In genomic region chr1:119827010-119827409, GRCh38 we compare ENCODE assay signal across 13 cellular contexts. TPM values are rescaled to one million over a fixed set of nuclear protein-coding genes. Genes with fewer than 3 reads are reported as not detected.
DNase-seq lines count a peak whose midpoint lies in the region; ATAC-seq, FAIRE-seq and TF ChIP-seq lines count a peak whose summit lies in the region.
"Had no signal": no experiment of that assay in that cellular context is flagged by ENCODE, and none has a peak within 500 bp of the region (broad histone marks: within the 10 kb centered on the region; RNA-seq: fewer than 3 reads in every experiment).

No MANE protein-coding gene starts in this region.

- H3K4me3 Mint-ChIP-seq in WTC11: no peak overlapping the region

- H3K4me2 ChIP-seq in DND-41 (ENCODE audit: insufficient read depth, low read length): no peak overlapping the region
- H3K4me2 ChIP-seq in HCT116 (ENCODE audit: low read length): no peak overlapping the region

- H3K79me2 ChIP-seq in DND-41 (ENCODE audit: insufficient read depth, low read length) (no peaks in the 10 kb centered on the region), HCT116 (ENCODE audit: insufficient read depth, low read length) (no peaks in the 10 kb centered on the region)

- H3K9me3 ChIP-seq in DND-41 (ENCODE audit: insufficient read depth, low read length, severe bottlenecking) (no peaks in the 10 kb centered on the region), HCT116 (ENCODE audit: control insufficient read depth in 1 of 2, insufficient read depth in 1 of 2, low read depth in 1 of 2, low read length in 2 of 2) (no peaks in the 10 kb centered on the region), lower lobe of right lung (no peaks in the 10 kb centered on the region)

- H3K4me1 Mint-ChIP-seq in WTC11: no peaks in the 10 kb centered on the region

- H3K9ac ChIP-seq in DND-41 (ENCODE audit: low read depth, low read length) (no peak overlapping the region), HCT116 (ENCODE audit: low read length) (no peak overlapping the region)

- H3K27me3 ChIP-seq in DND-41 (ENCODE audit: insufficient read depth, low read length, poor library complexity) (no peaks in the 10 kb centered on the region), HCT116 (ENCODE audit: insufficient read depth, low read length) (no peaks in the 10 kb centered on the region), lower lobe of right lung (ENCODE audit: low read depth) (peaks cover 4% of the 10 kb centered on the region)

- H3K27ac ChIP-seq in DND-41 (ENCODE audit: low read length) (no peak overlapping the region), HCT116 (ENCODE audit: low read depth, low read length) (no peak overlapping the region), lower lobe of right lung (no peak overlapping the region)

- no peaks in the 10 kb centered on the region; the same call in 1 of the 2 replicates for H3K9me2 ChIP-seq in HCT116 (ENCODE audit: insufficient read depth)

- H3K27ac Mint-ChIP-seq in WTC11: no peak overlapping the region

- no peaks in the 10 kb centered on the region for H3K36me3 ChIP-seq in DND-41 (ENCODE audit: insufficient read depth, low read length)
- no peaks in the 10 kb centered on the region for H3K36me3 ChIP-seq in HCT116 (ENCODE audit: control insufficient read depth in 1 of 2, insufficient read depth in 2 of 2, low read length in 2 of 2)
- no peaks in the 10 kb centered on the region for H3K36me3 ChIP-seq in lower lobe of right lung

- no peak for TF ChIP-seq RAD21 in HCT116 (IDR thresholded peaks at IDR 0.05; ENCODE audit: low read depth)

- no peaks in the 10 kb centered on the region for H3K36me3 Mint-ChIP-seq in WTC11

- RAD21 ChIA-PET in HCT116 (lab: Charles Lee; ENCODE audit: low non-redundant PET in 1 of 2, low total read pairs in 2 of 2, uncharacterized antibody in 2 of 2, unreplicated experiment in 2 of 2): no interaction called here

- intact Hi-C loops in HCT116 (cut with micrococcal nuclease): no loop called here
- intact Hi-C loops in lower lobe of right lung (cut with DNase I): no loop called here

- peaks cover 2% of the 10 kb centered on the region; the same call in 1 of the 2 replicates for H3K27me3 Mint-ChIP-seq in WTC11 (ENCODE audit: low read depth)

- H3K4me3 ChIP-seq in DND-41 (ENCODE audit: low read depth in 1 of 2, low read length in 2 of 2): no peak overlapping the region
- H3K4me3 ChIP-seq in HCT116 (replicated peaks in 1 of 2; ENCODE audit: low read depth in 1 of 2, low read length in 2 of 2): no peak overlapping the region
- H3K4me3 ChIP-seq in lower lobe of right lung: no peak overlapping the region

- no TSS peak for BruUV-seq in HCT116 (replicated peaks; lab: Mats Ljungman, UMichigan)

- peak; percentile 35; the same call in 1 of the 3 replicates for ATAC-seq in DND-41 (ENCODE audit: insufficient read depth, low read depth)
- peak; percentile 86 for ATAC-seq in HCT116
- peak; percentile 81 for ATAC-seq in WTC11
- ATAC-seq in lower lobe of right lung: no peak
- ATAC-seq in GM19397 (IDR thresholded peaks at IDR 0.05; ENCODE audit: unreplicated experiment): no peak
- no peak for ATAC-seq in HG03469 (IDR thresholded peaks at IDR 0.05; ENCODE audit: unreplicated experiment)

- H3K4me1 ChIP-seq in DND-41 (ENCODE audit: insufficient read depth, low read length) (no peaks in the 10 kb centered on the region), HCT116 (ENCODE audit: control insufficient read depth in 1 of 2, insufficient read depth in 2 of 2, low read length in 2 of 2) (no peaks in the 10 kb centered on the region), lower lobe of right lung (no peaks in the 10 kb centered on the region)

- H2AFZ ChIP-seq in DND-41 (ENCODE audit: low read depth, low read length) (no peak overlapping the region), HCT116 (ENCODE audit: low read depth, low read length, poor library complexity, severe bottlenecking) (no peak overlapping the region)

- no peak for TF ChIP-seq POLR2A in HCT116 (IDR thresholded peaks at IDR 0.05; ENCODE audit: borderline replicate concordance, extremely low read depth, insufficient read depth, insufficient read length)

- POLR2A ChIA-PET in HCT116 (lab: Charles Lee) (no interaction called here), WTC11 (lab: Charles Lee) (no interaction called here)

- peaks cover 7% of the 10 kb centered on the region; the same call in 1 of the 2 replicates for H3K9me3 Mint-ChIP-seq in WTC11

- CTCF ChIA-PET in HCT116 (lab: Charles Lee): interaction anchor here (0.9 to 1.8 kb wide), 2 partner anchors 11 to 18 kb away, joined by 4 to 5 read pairs; no protein-coding TSS in a partner anchor
- CTCF ChIA-PET in WTC11 (lab: Charles Lee): interaction anchor here (0.7 to 2.3 kb wide), 10 partner anchors 9 to 84 kb away, joined by 3 to 9 read pairs (median 4); partner anchors contain the start of gene ADAM30

- TF ChIP-seq CTCF in DND-41 (IDR thresholded peaks at IDR 0.05; ENCODE audit: borderline replicate concordance, extremely low read depth, low read length, poor library complexity, severe bottlenecking) (peak; percentile 54), HCT116 (IDR thresholded peaks at IDR 0.05 in 2 of 3, conservative IDR thresholded peaks at IDR 0.05 in 1 of 3; ENCODE audit: borderline replicate concordance in 1 of 3, insufficient read depth in 1 of 3, low read depth in 2 of 3, low read length in 2 of 3) (peak in 2 of 3 experiments; percentile 62 to 69; a peak in 4 of 6 replicates), WTC11 (IDR thresholded peaks at IDR 0.05) (peak; percentile 36; the same call in 1 of the 2 replicates), lower lobe of right lung (IDR thresholded peaks at IDR 0.05) (peak; percentile 30)

- no peaks in the 10 kb centered on the region for H4K20me1 ChIP-seq in DND-41 (ENCODE audit: insufficient read depth, low read length)
- no peaks in the 10 kb centered on the region for H4K20me1 ChIP-seq in HCT116 (ENCODE audit: insufficient read depth)

- no peak for DNase-seq in DND-41
- no peak for DNase-seq in HCT116 (ENCODE audit: low read depth, low spot score)
- no peak for DNase-seq in WTC11 (ENCODE audit: low spot score)
- DNase-seq in lower lobe of right lung: no peak
- DNase-seq in frontal cortex (ENCODE audit: low spot score in 2 of 2): no peak
- no peak for DNase-seq in activated CD8-positive, alpha-beta memory T cell treated with anti-CD3 and anti-CD28 coated beads, Interleukin-2, amount 50 U/mL, for 4 hours
- DNase-seq: activated CD8-positive, alpha-beta memory T cell treated with anti-CD3 and anti-CD28 coated beads for 24 hours; central memory CD4-positive, alpha-beta T cell; GOT3; stimulated activated CD8-positive, alpha-beta memory T cell treated with anti-CD3 and anti-CD28 coated beads, Interleukin-4, amount 100 ng/mL, for 48 hours had no signal

- no peak for FAIRE-seq in frontal cortex (lab: Jason Lieb, UNC)
- FAIRE-seq: RCC 7860 had no signal

TF ChIP-seq in HCT116, 20 proteins besides CTCF, POLR2A, EP300 and RAD21 (continues in another document):
- TF ChIP-seq POLR2AphosphoS5 (IDR thresholded peaks at IDR 0.05; ENCODE audit: low read depth, low read length): no peak
- TF ChIP-seq SP1 (IDR thresholded peaks at IDR 0.05; ENCODE audit: low read depth): no peak
- no peak for TF ChIP-seq TCF7L2 (IDR thresholded peaks at IDR 0.05; ENCODE audit: borderline replicate concordance, extremely low read depth, insufficient read depth, insufficient read length)
- no peak for TF ChIP-seq MAX (IDR thresholded peaks at IDR 0.05)
- no peak for TF ChIP-seq JUND (IDR thresholded peaks at IDR 0.05)
- no peak for TF ChIP-seq ELF1 (IDR thresholded peaks at IDR 0.05; ENCODE audit: borderline replicate concordance, low read depth)
- no peak for TF ChIP-seq SIN3A (IDR thresholded peaks at IDR 0.05; ENCODE audit: low read depth)
- TF ChIP-seq ZNF274 (IDR thresholded peaks at IDR 0.05; ENCODE audit: low read depth, low read length): no peak
- TF ChIP-seq YY1 (IDR thresholded peaks at IDR 0.05; ENCODE audit: extremely low read depth, insufficient replicate concordance, low read depth, low read length): no peak
- no peak for TF ChIP-seq EZH2phosphoT487 (IDR thresholded peaks at IDR 0.05; ENCODE audit: borderline replicate concordance)
- TF ChIP-seq ZFX (IDR thresholded peaks at IDR 0.05): no peak

TF ChIP-seq in WTC11, 78 proteins besides CTCF, POLR2A, EP300 and RAD21 (continues in another document):
- TF ChIP-seq E2F1 (CRISPR knock-in tag; IDR thresholded peaks at IDR 0.05): no peak
- no peak for TF ChIP-seq NFE2L1 (CRISPR knock-in tag; IDR thresholded peaks at IDR 0.05)
- no peak for TF ChIP-seq IRF2 (CRISPR knock-in tag; IDR thresholded peaks at IDR 0.05; ENCODE audit: borderline replicate concordance, low read depth)
- no peak for TF ChIP-seq MLX (CRISPR knock-in tag; IDR thresholded peaks at IDR 0.05)
- TF ChIP-seq NR2C2 (CRISPR knock-in tag; IDR thresholded peaks at IDR 0.05): no peak
- no peak for TF ChIP-seq ATF3 (CRISPR knock-in tag; conservative IDR thresholded peaks at IDR 0.05)
- no peak for TF ChIP-seq TEAD1 (CRISPR knock-in tag; IDR thresholded peaks at IDR 0.05)
- TF ChIP-seq SP1 (CRISPR knock-in tag; conservative IDR thresholded peaks at IDR 0.05): no peak

RNA-seq across cellular contexts. Expression of gene REG4, which starts 15.8 kb away (rescaled TPM):
- not detected for total RNA-seq in HCT116 (2021; ENCODE audit: unreplicated experiment)
- polyA plus RNA-seq in HCT116 (2012): 0.05 TPM in 1 of 2 replicates, not detected in the other
- 0.11 to 0.31 TPM in 2 of 3 replicates, not detected in the other for total RNA-seq in WTC11 (2021)
- not detected for total RNA-seq in lower lobe of right lung
- total RNA-seq in frontal cortex: not detected

RNA-seq across cellular contexts. Expression of gene HMGCS2, which starts 58.3 kb away (rescaled TPM):
- total RNA-seq in HCT116 (2021; ENCODE audit: unreplicated experiment) (0.20 TPM), WTC11 (2021) (0.24 to 0.69 TPM (median 0.41 TPM) in 3 replicates), lower lobe of right lung (0.32 TPM), frontal cortex (not detected)
- not detected in 2 replicates for polyA plus RNA-seq in HCT116 (2012)

Comparison
In these comparisons a context has a peak if more than half of its experiments do, and no peak if none do; other contexts are left out.
1. ATAC-seq: peak in DND-41 (single experiment), HCT116 (single experiment) and WTC11 (single experiment); none in lower lobe of right lung (0 of 2), GM19397 (single experiment) and HG03469 (single experiment).
2. Peak in every context shown above with its lines, with median percentiles within 50 percentile points of each other: CTCF ChIP-seq.